20 cellular contexts compared by ENCODE assay signal in the genomic region with DNA sequence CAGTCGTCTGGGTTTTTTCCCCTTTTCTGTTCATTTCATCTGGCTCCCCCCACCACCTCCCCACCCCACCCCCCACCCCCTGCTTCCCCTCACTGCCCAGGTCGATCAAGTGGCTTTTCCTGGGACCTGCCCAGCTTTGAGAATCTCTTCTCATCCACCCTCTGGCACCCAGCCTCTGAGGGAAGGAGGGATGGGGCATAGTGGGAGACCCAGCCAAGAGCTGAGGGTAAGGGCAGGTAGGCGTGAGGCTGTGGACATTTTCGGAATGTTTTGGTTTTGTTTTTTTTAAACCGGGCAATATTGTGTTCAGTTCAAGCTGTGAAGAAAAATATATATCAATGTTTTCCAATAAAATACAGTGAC. TPM values are rescaled to one million over a fixed set of nuclear protein-coding genes. Genes with fewer than 3 reads are reported as not detected.
DNase-seq lines count a peak whose midpoint lies in the region; ATAC-seq and TF ChIP-seq lines count a peak whose summit lies in the region.
"Had no signal": no experiment of that assay in that cellular context is flagged by ENCODE, and none has a peak within 500 bp of the region (broad histone marks: within the 10 kb centered on the region; RNA-seq: fewer than 3 reads in every experiment).

No MANE protein-coding gene starts in this region.

- POLR2A ChIA-PET in CD4-positive, alpha-beta memory T cell (lab: Charles Lee; ENCODE audit: partially characterized antibody) = interaction anchor here (1.1 to 12.4 kb wide), 5 partner anchors 9 to 104 kb away, joined by 4 to 301 read pairs (median 19); partner anchors contain the start of genes CALM3 and DACT3

- no peak overlapping the region for H2AFZ ChIP-seq in neural progenitor cell (replicated peaks)

- peak overlapping the region; percentile 86 for H3K27ac Mint-ChIP-seq in activated T-cell treated with anti-CD3 and anti-CD28 coated beads, Interleukin-2, amount 50 U/mL, for 24 hours
- peak overlapping the region; percentile 83 to 96 (median 96) for H3K27ac Mint-ChIP-seq in CD4-positive, alpha-beta memory T cell
- peak overlapping the region; percentile 85 for H3K27ac Mint-ChIP-seq in activated naive CD8-positive, alpha-beta T cell
- no peak overlapping the region for H3K27ac Mint-ChIP-seq in neural progenitor cell

- ATAC-seq in activated T-cell treated with anti-CD3 and anti-CD28 coated beads, Interleukin-2, amount 50 U/mL, for 4 hours = no peak
- ATAC-seq in sciatic nerve (no peak), GM21526 (IDR thresholded peaks at IDR 0.05; ENCODE audit: low FRiP score, unreplicated experiment) (no peak)
- ATAC-seq: left lobe of liver, PC-3 had no signal

- peak overlapping the region; percentile 55 for H3K27ac ChIP-seq in CD4-positive, alpha-beta memory T cell (ENCODE audit: low read depth, low read length)
- no peak overlapping the region for H3K27ac ChIP-seq in WERI-Rb-1
- H3K27ac ChIP-seq in neural progenitor cell = no peak overlapping the region

- no peaks in the 10 kb centered on the region for H3K27me3 Mint-ChIP-seq in activated T-cell treated with anti-CD3 and anti-CD28 coated beads, Interleukin-2, amount 50 U/mL, for 24 hours
- no peaks in the 10 kb centered on the region for H3K27me3 Mint-ChIP-seq in activated T-cell treated with anti-CD3 and anti-CD28 coated beads, Interleukin-2, amount 50 U/mL, for 4 hours (ENCODE audit: low read depth)
- no peaks in the 10 kb centered on the region for H3K27me3 Mint-ChIP-seq in CD4-positive, alpha-beta memory T cell
- no peaks in the 10 kb centered on the region for H3K27me3 Mint-ChIP-seq in activated naive CD8-positive, alpha-beta T cell
- peaks cover 4% of the 10 kb centered on the region for H3K27me3 Mint-ChIP-seq in neural progenitor cell (ENCODE audit: insufficient read depth, low read depth)

- no peak for DNase-seq in activated T-cell treated with anti-CD3 and anti-CD28 coated beads, Interleukin-2, amount 50 U/mL, for 24 hours
- DNase-seq in activated T-cell treated with anti-CD3 and anti-CD28 coated beads, Interleukin-2, amount 50 U/mL, for 4 hours = no peak
- DNase-seq in CD4-positive, alpha-beta memory T cell = no peak
- DNase-seq in sciatic nerve (ENCODE audit: low spot score) (peak; percentile 45), WERI-Rb-1 (no peak), neural progenitor cell (ENCODE audit: low spot score) (no peak)
- DNase-seq: amniotic stem cell; DMS 273 treated with DMSO at 0.1 percent for 48 hours; GOT3; KG1; NCI-H1048; NCI-H2107; NCI-H69; PC-3; stimulated activated CD4-positive, alpha-beta T cell treated with anti-CD3 and anti-CD28 coated beads, Interleukin-15, amount 100 ng/mL, for 24 hours had no signal

- no peaks in the 10 kb centered on the region for H3K9me3 ChIP-seq in CD4-positive, alpha-beta memory T cell (ENCODE audit: control insufficient read depth in 1 of 2, low read length in 2 of 2)
- H3K9me3 ChIP-seq in WERI-Rb-1 (ENCODE audit: severe bottlenecking) (no peaks in the 10 kb centered on the region), neural progenitor cell (ENCODE audit: low read depth) (no peaks in the 10 kb centered on the region)

- no peak overlapping the region for H3K4me3 Mint-ChIP-seq in activated T-cell treated with anti-CD3 and anti-CD28 coated beads, Interleukin-2, amount 50 U/mL, for 24 hours
- no peak overlapping the region for H3K4me3 Mint-ChIP-seq in activated T-cell treated with anti-CD3 and anti-CD28 coated beads, Interleukin-2, amount 50 U/mL, for 4 hours
- H3K4me3 Mint-ChIP-seq in CD4-positive, alpha-beta memory T cell = peak overlapping the region in 6 of 8 donors; percentile 35 to 85 (median 73)
- H3K4me3 Mint-ChIP-seq in activated naive CD8-positive, alpha-beta T cell = peak overlapping the region; percentile 39
- H3K4me3 Mint-ChIP-seq in neural progenitor cell = no peak overlapping the region

- TF ChIP-seq CTCF in WERI-Rb-1 (IDR thresholded peaks at IDR 0.05; ENCODE audit: low read depth, low read length) (no peak), neural progenitor cell (IDR thresholded peaks at IDR 0.05) (no peak)

- H3K4me3 ChIP-seq in CD4-positive, alpha-beta memory T cell (ENCODE audit: low read length in 2 of 2) = no peak overlapping the region
- H3K4me3 ChIP-seq in WERI-Rb-1 (ENCODE audit: low read depth, low read length) = no peak overlapping the region
- no peak overlapping the region for H3K4me3 ChIP-seq in neural progenitor cell

- peaks cover 5% of the 10 kb centered on the region for H3F3A ChIP-seq in neural progenitor cell (ENCODE audit: low read depth)

- H4K20me1 ChIP-seq in neural progenitor cell (ENCODE audit: low read depth) = peaks cover 20% of the 10 kb centered on the region

- CTCF ChIA-PET in CD4-positive, alpha-beta memory T cell (lab: Charles Lee; ENCODE audit: partially characterized antibody) = interaction anchor here (2.0 to 11.6 kb wide), 4 partner anchors 10 to 103 kb away, joined by 6 to 188 read pairs (median 44); partner anchors contain the start of genes CALM3 and DACT3

- no peak overlapping the region for H3K4me2 ChIP-seq in neural progenitor cell

- peaks cover 62% of the 10 kb centered on the region for H3K36me3 Mint-ChIP-seq in activated T-cell treated with anti-CD3 and anti-CD28 coated beads, Interleukin-2, amount 50 U/mL, for 24 hours (ENCODE audit: low read depth)
- peaks cover 27% of the 10 kb centered on the region for H3K36me3 Mint-ChIP-seq in activated T-cell treated with anti-CD3 and anti-CD28 coated beads, Interleukin-2, amount 50 U/mL, for 4 hours (ENCODE audit: insufficient read depth)
- peaks cover 35 to 52% of the 10 kb centered on the region in 2 donors for H3K36me3 Mint-ChIP-seq in CD4-positive, alpha-beta memory T cell
- H3K36me3 Mint-ChIP-seq in activated naive CD8-positive, alpha-beta T cell = peaks cover 6% of the 10 kb centered on the region
- peaks cover 25% of the 10 kb centered on the region for H3K36me3 Mint-ChIP-seq in neural progenitor cell

- H3K79me2 ChIP-seq in neural progenitor cell (ENCODE audit: low read depth) = peaks cover 13% of the 10 kb centered on the region

- peaks cover 47% of the 10 kb centered on the region for H3K36me3 ChIP-seq in CD4-positive, alpha-beta memory T cell (ENCODE audit: insufficient read depth, low read length)
- H3K36me3 ChIP-seq in WERI-Rb-1 (peaks cover 46% of the 10 kb centered on the region), neural progenitor cell (no peaks in the 10 kb centered on the region)

- no peak overlapping the region for H3K9ac ChIP-seq in neural progenitor cell

- H3K9me3 Mint-ChIP-seq in activated T-cell treated with anti-CD3 and anti-CD28 coated beads, Interleukin-2, amount 50 U/mL, for 24 hours = no peaks in the 10 kb centered on the region
- H3K9me3 Mint-ChIP-seq in activated T-cell treated with anti-CD3 and anti-CD28 coated beads, Interleukin-2, amount 50 U/mL, for 4 hours = no peaks in the 10 kb centered on the region
- H3K9me3 Mint-ChIP-seq in CD4-positive, alpha-beta memory T cell = peaks cover 0 to 2% (median 0%) of the 10 kb centered on the region in 8 donors
- no peaks in the 10 kb centered on the region for H3K9me3 Mint-ChIP-seq in activated naive CD8-positive, alpha-beta T cell (ENCODE audit: low read depth)
- H3K9me3 Mint-ChIP-seq in neural progenitor cell = no peaks in the 10 kb centered on the region

- peaks cover 54% of the 10 kb centered on the region for H3K4me1 ChIP-seq in CD4-positive, alpha-beta memory T cell (ENCODE audit: insufficient read depth, low read length)
- no peaks in the 10 kb centered on the region for H3K4me1 ChIP-seq in neural progenitor cell

- H3K27me3 ChIP-seq in CD4-positive, alpha-beta memory T cell (ENCODE audit: insufficient read depth, low read length) = no peaks in the 10 kb centered on the region
- H3K27me3 ChIP-seq in WERI-Rb-1 (ENCODE audit: insufficient read depth, low read depth, severe bottlenecking) = no peaks in the 10 kb centered on the region
- H3K27me3 ChIP-seq in neural progenitor cell = no peaks in the 10 kb centered on the region

- H3K4me1 Mint-ChIP-seq in activated T-cell treated with anti-CD3 and anti-CD28 coated beads, Interleukin-2, amount 50 U/mL, for 24 hours (ENCODE audit: low read depth) = peaks cover 61% of the 10 kb centered on the region
- peaks cover 57% of the 10 kb centered on the region for H3K4me1 Mint-ChIP-seq in activated T-cell treated with anti-CD3 and anti-CD28 coated beads, Interleukin-2, amount 50 U/mL, for 4 hours (ENCODE audit: low read depth)
- peaks cover 39 to 78% (median 58%) of the 10 kb centered on the region in 4 donors for H3K4me1 Mint-ChIP-seq in CD4-positive, alpha-beta memory T cell
- peaks cover 57% of the 10 kb centered on the region for H3K4me1 Mint-ChIP-seq in activated naive CD8-positive, alpha-beta T cell (ENCODE audit: low read depth)
- peaks cover 7% of the 10 kb centered on the region for H3K4me1 Mint-ChIP-seq in neural progenitor cell

- intact Hi-C loops in CD4-positive, alpha-beta memory T cell (cut with micrococcal nuclease) = loop anchor here (5.0 kb wide), 2 partner anchors 107 to 137 kb away; partner anchors contain the start of genes FKRP, PRKD2 and STRN4
- intact Hi-C loops in sciatic nerve (cut with DNase I) = loop anchor here (10.0 kb wide), 1 partner anchor 54 kb away; the partner anchor contains the start of gene DACT3

RNA-seq across cellular contexts. Expression of gene CALM3, which starts 9.3 kb away (rescaled TPM):
- total RNA-seq in activated T-cell treated with anti-CD3 and anti-CD28 coated beads, Interleukin-2, amount 50 U/mL, for 4 hours = 100 to 1,000 TPM; 237 to 257 (median 239) TPM
- 100 to 1,000 TPM; 206 to 212 TPM for total RNA-seq in CD4-positive, alpha-beta memory T cell
- 100 to 1,000 TPM; 169 to 176 TPM for polyA plus RNA-seq in CD4-positive, alpha-beta memory T cell
- total RNA-seq in sciatic nerve (237 TPM), neural progenitor cell (ENCODE audit: low replicate concordance) (373 and 403 TPM in 2 replicates)

RNA-seq across cellular contexts. Expression of gene PTGIR, which starts 14.5 kb away (rescaled TPM):
- 1 to 10 TPM; 2.2 to 5.8 (median 4.3) TPM for total RNA-seq in activated T-cell treated with anti-CD3 and anti-CD28 coated beads, Interleukin-2, amount 50 U/mL, for 4 hours
- total RNA-seq in CD4-positive, alpha-beta memory T cell = 1 to 10 TPM; 1.0 to 1.9 TPM
- under 1 TPM; 0.11 to 0.75 TPM for polyA plus RNA-seq in CD4-positive, alpha-beta memory T cell
- 8.0 TPM for total RNA-seq in sciatic nerve
- total RNA-seq in neural progenitor cell (ENCODE audit: low replicate concordance) = not detected in 2 replicates
- total RNA-seq: PC-3 had no signal

RNA-seq across cellular contexts. Expression of gene GNG8, which starts 25.6 kb away (rescaled TPM):
- 1 to 10 TPM; 1.5 to 2.6 (median 2.4) TPM for total RNA-seq in activated T-cell treated with anti-CD3 and anti-CD28 coated beads, Interleukin-2, amount 50 U/mL, for 4 hours
- total RNA-seq in CD4-positive, alpha-beta memory T cell = not detected
- not detected for polyA plus RNA-seq in CD4-positive, alpha-beta memory T cell
- not detected for total RNA-seq in sciatic nerve
- total RNA-seq in neural progenitor cell (ENCODE audit: low replicate concordance) = not detected in 2 replicates
- total RNA-seq: left lobe of liver, myocyte, PC-3, subcutaneous adipose tissue had no signal

RNA-seq across cellular contexts. Expression of gene DACT3, which starts 50.6 kb away (rescaled TPM):
- under 1 TPM; 0.50 to 0.71 (median 0.63) TPM for total RNA-seq in activated T-cell treated with anti-CD3 and anti-CD28 coated beads, Interleukin-2, amount 50 U/mL, for 4 hours
- total RNA-seq in CD4-positive, alpha-beta memory T cell = not detected
- not detected for polyA plus RNA-seq in CD4-positive, alpha-beta memory T cell
- 22.2 TPM for total RNA-seq in sciatic nerve
- total RNA-seq in neural progenitor cell (ENCODE audit: low replicate concordance) = 0.75 and 2.2 TPM in 2 replicates

Comparison
In these comparisons a context has a peak if more than half of its experiments do, and no peak if none do; other contexts are left out.
1. H3K4me3 Mint-ChIP-seq: peak in CD4-positive, alpha-beta memory T cell (6 of 8) and activated naive CD8-positive, alpha-beta T cell (single experiment); none in activated T-cell treated with anti-CD3 and anti-CD28 coated beads, Interleukin-2, amount 50 U/mL, for 24 hours (single experiment), activated T-cell treated with anti-CD3 and anti-CD28 coated beads, Interleukin-2, amount 50 U/mL, for 4 hours (single experiment) and neural progenitor cell (single experiment).